ENCODE assay signal across 1 cellular context in genomic region chr19:11197291-11198174, GRCh38.
TF ChIP-seq lines count a peak whose summit lies in the region.

Gene KANK2, minus strand, starts transcription at chr19:11197545. Its CDS starts 3,034 bp downstream, at chr19:11194511.

TF ChIP-seq in SK-N-SH, 30 proteins besides CTCF, POLR2A, EP300 and RAD21 (continued from another document):
- no peak for TF ChIP-seq REST (IDR thresholded peaks at IDR 0.05; ENCODE audit: low read depth, low read length)
- TF ChIP-seq CHD2 (IDR thresholded peaks at IDR 0.05; ENCODE audit: low read length, partially characterized antibody): peak; percentile 75
- TF ChIP-seq TCF12 (IDR thresholded peaks at IDR 0.05): peak; percentile 26; the same call in 1 of the 2 replicates
- TF ChIP-seq GABPA (IDR thresholded peaks at IDR 0.05; ENCODE audit: low read depth): no peak
- peak; percentile 53 for TF ChIP-seq POLR2AphosphoS5 (IDR thresholded peaks at IDR 0.05; ENCODE audit: low read depth, low read length)
- TF ChIP-seq RCOR1 (IDR thresholded peaks at IDR 0.05; ENCODE audit: low read length): peak; percentile 92
- no peak for TF ChIP-seq ZBTB33 (IDR thresholded peaks at IDR 0.05; ENCODE audit: borderline replicate concordance, low read depth)
- TF ChIP-seq MAX (IDR thresholded peaks at IDR 0.05; ENCODE audit: low read depth): peak; percentile 71; the same call in 1 of the 2 replicates
- no peak for TF ChIP-seq NRF1 (IDR thresholded peaks at IDR 0.05; ENCODE audit: low read depth, low read length)
- peak; percentile 26; the same call in 1 of the 2 replicates for TF ChIP-seq SMC3 (IDR thresholded peaks at IDR 0.05; ENCODE audit: low read depth, low read length)
- peak; percentile 51; the same call in 1 of the 2 replicates for TF ChIP-seq RXRA (IDR thresholded peaks at IDR 0.05; ENCODE audit: borderline replicate concordance, low read depth)
TF ChIP-seq in SK-N-SH: peak in this region for 8.
